In genomic region chr2:202908186-202908585, GRCh38 we compare ENCODE assay signal across 17 cellular contexts. TPM values are rescaled to one million over a fixed set of nuclear protein-coding genes. Genes with fewer than 3 reads are reported as not detected.
DNase-seq lines count a peak whose midpoint lies in the region; ATAC-seq and TF ChIP-seq lines count a peak whose summit lies in the region.
"Had no signal": no experiment of that assay in that cellular context is flagged by ENCODE, and none has a peak within 500 bp of the region (broad histone marks: within the 10 kb centered on the region; RNA-seq: fewer than 3 reads in every experiment).

No MANE protein-coding gene starts in this region.

- H3K27me3 Mint-ChIP-seq in natural killer cell treated with Interleukin-12 subunit alpha and Interleukin-12 subunit beta and Interleukin-15 and Interleukin-18, amount 100 ng/mL, for 72 hours: no peaks in the 10 kb centered on the region
- H3K27me3 Mint-ChIP-seq in natural killer cell (ENCODE audit: low read depth in 2 of 2): no peaks in the 10 kb centered on the region
- H3K27me3 Mint-ChIP-seq in brain: peaks cover 10% of the 10 kb centered on the region
- H3K27me3 Mint-ChIP-seq in stimulated activated memory B cell treated with anti-CD40 and anti-IgM and Interleukin-4, amounts not matched to agents 10 μg/mL and 1 μg/mL and 100 μg/mL, for 72 hours: no peaks in the 10 kb centered on the region

- H3K9me3 Mint-ChIP-seq in natural killer cell treated with Interleukin-12 subunit alpha and Interleukin-12 subunit beta and Interleukin-15 and Interleukin-18, amount 100 ng/mL, for 72 hours: no peaks in the 10 kb centered on the region
- H3K9me3 Mint-ChIP-seq in natural killer cell (no peaks in the 10 kb centered on the region), brain (peaks cover 6 to 20% (median 16%) of the 10 kb centered on the region in 5 experiments)
- H3K9me3 Mint-ChIP-seq in stimulated activated memory B cell treated with anti-CD40 and anti-IgM and Interleukin-4, amounts not matched to agents 10 μg/mL and 1 μg/mL and 100 μg/mL, for 72 hours: peaks cover 2% of the 10 kb centered on the region

- no peak for TF ChIP-seq POLR2A in NB4 (IDR thresholded peaks at IDR 0.05; ENCODE audit: extremely low read depth, insufficient read length)

- H3K36me3 Mint-ChIP-seq in natural killer cell treated with Interleukin-12 subunit alpha and Interleukin-12 subunit beta and Interleukin-15 and Interleukin-18, amount 100 ng/mL, for 72 hours: peaks cover 24% of the 10 kb centered on the region
- H3K36me3 Mint-ChIP-seq in natural killer cell (no peaks in the 10 kb centered on the region), brain (peaks cover 48% of the 10 kb centered on the region)
- H3K36me3 Mint-ChIP-seq in stimulated activated memory B cell treated with anti-CD40 and anti-IgM and Interleukin-4, amounts not matched to agents 10 μg/mL and 1 μg/mL and 100 μg/mL, for 72 hours: peaks cover 46% of the 10 kb centered on the region

- H3K4me1 Mint-ChIP-seq in natural killer cell treated with Interleukin-12 subunit alpha and Interleukin-12 subunit beta and Interleukin-15 and Interleukin-18, amount 100 ng/mL, for 72 hours (ENCODE audit: low read depth in 2 of 2): peaks cover 18 to 30% of the 10 kb centered on the region in 2 donors
- H3K4me1 Mint-ChIP-seq in natural killer cell (peaks cover 13 to 21% of the 10 kb centered on the region in 2 donors), brain (peaks cover 37% of the 10 kb centered on the region)
- peaks cover 34% of the 10 kb centered on the region for H3K4me1 Mint-ChIP-seq in stimulated activated memory B cell treated with anti-CD40 and anti-IgM and Interleukin-4, amounts not matched to agents 10 μg/mL and 1 μg/mL and 100 μg/mL, for 72 hours

- no peak for ATAC-seq in natural killer cell treated with Interleukin-12 subunit alpha and Interleukin-12 subunit beta and Interleukin-15 and Interleukin-18, amount 100 ng/mL, for 72 hours
- no peak for ATAC-seq in natural killer cell
- ATAC-seq in stimulated activated memory B cell treated with anti-CD40 and anti-IgM and Interleukin-4, amounts not matched to agents 10 μg/mL and 1 μg/mL and 100 μg/mL, for 72 hours: no peak
- no peak for ATAC-seq in HG02642 (IDR thresholded peaks at IDR 0.05; ENCODE audit: poor library complexity, unreplicated experiment)
- no peak for ATAC-seq in HG02970 (IDR thresholded peaks at IDR 0.05; ENCODE audit: low FRiP score, unreplicated experiment)

- H3K4me3 ChIP-seq in NB4 (ENCODE audit: low read depth, low read length): peak overlapping the region; percentile 98
- H3K4me3 ChIP-seq: Peyer's patch had no signal

- TF ChIP-seq CTCF in natural killer cell (IDR thresholded peaks at IDR 0.05) (no peak), NB4 (IDR thresholded peaks at IDR 0.05; ENCODE audit: low read depth, low read length) (no peak), brain (conservative IDR thresholded peaks at IDR 0.05) (no peak)

- peak overlapping the region in 1 of 2 donors; percentile 30 for H3K27ac Mint-ChIP-seq in natural killer cell treated with Interleukin-12 subunit alpha and Interleukin-12 subunit beta and Interleukin-15 and Interleukin-18, amount 100 ng/mL, for 72 hours
- H3K27ac Mint-ChIP-seq in natural killer cell (no peak overlapping the region), brain (peak overlapping the region in 3 of 5 experiments; percentile 25 to 49 (median 31))
- peak overlapping the region; percentile 45 for H3K27ac Mint-ChIP-seq in stimulated activated memory B cell treated with anti-CD40 and anti-IgM and Interleukin-4, amounts not matched to agents 10 μg/mL and 1 μg/mL and 100 μg/mL, for 72 hours

- intact Hi-C loops in natural killer cell (cut with micrococcal nuclease): no loop called here

- peak overlapping the region; percentile 2 for H3K4me3 Mint-ChIP-seq in natural killer cell treated with Interleukin-12 subunit alpha and Interleukin-12 subunit beta and Interleukin-15 and Interleukin-18, amount 100 ng/mL, for 72 hours
- H3K4me3 Mint-ChIP-seq in natural killer cell: no peak overlapping the region
- peak overlapping the region; percentile 29 to 82 (median 45) for H3K4me3 Mint-ChIP-seq in brain
- H3K4me3 Mint-ChIP-seq in stimulated activated memory B cell treated with anti-CD40 and anti-IgM and Interleukin-4, amounts not matched to agents 10 μg/mL and 1 μg/mL and 100 μg/mL, for 72 hours: no peak overlapping the region

- DNase-seq in natural killer cell treated with Interleukin-12 subunit alpha and Interleukin-12 subunit beta and Interleukin-15 and Interleukin-18, amount 100 ng/mL, for 72 hours (ENCODE audit: low spot score): no peak
- DNase-seq in natural killer cell (no peak), NB4 (ENCODE audit: low read depth) (no peak), occipital lobe (lab: John Stamatoyannopoulos, UW) (no peak)
- DNase-seq: DMS 273 treated with DMSO at 0.1 percent for 48 hours, H7, Kasumi-1, NCI-H146, NCI-H2107, NCI-H345, NCI-H69, Peyer's patch, Right ventricle myocardium superior had no signal

RNA-seq across cellular contexts. Expression of gene WDR12, which starts 3.3 kb away (rescaled TPM):
- 10 to 100 TPM; 76.4 to 90.2 TPM for total RNA-seq in natural killer cell treated with Interleukin-12 subunit alpha and Interleukin-12 subunit beta and Interleukin-15 and Interleukin-18, amount 100 ng/mL, for 72 hours
- 10 to 100 TPM in 2 of 3 donors, 1 to 10 TPM in 1; 7.8 to 14.5 (median 12.9) TPM for total RNA-seq in natural killer cell
- 19.5 TPM for polyA plus RNA-seq in brain (ENCODE audit: insufficient read depth, low read depth, low replicate concordance)
- 23.7 TPM for total RNA-seq in occipital lobe

RNA-seq across cellular contexts. Expression of gene CARF, which starts 3.9 kb away (rescaled TPM):
- total RNA-seq in natural killer cell treated with Interleukin-12 subunit alpha and Interleukin-12 subunit beta and Interleukin-15 and Interleukin-18, amount 100 ng/mL, for 72 hours: 1 to 10 TPM; 3.4 to 4.7 TPM
- total RNA-seq in natural killer cell (10 to 100 TPM; 15.7 to 18.8 (median 16.0) TPM), occipital lobe (24.8 TPM)
- polyA plus RNA-seq in brain (ENCODE audit: insufficient read depth, low read depth, low replicate concordance): 1.9 TPM

RNA-seq across cellular contexts. Expression of gene ICA1L, which starts 36.6 kb away (rescaled TPM):
- total RNA-seq in natural killer cell treated with Interleukin-12 subunit alpha and Interleukin-12 subunit beta and Interleukin-15 and Interleukin-18, amount 100 ng/mL, for 72 hours: 1 to 10 TPM; 5.2 to 9.7 TPM
- 10 to 100 TPM in 2 of 3 donors, 1 to 10 TPM in 1; 9.0 to 15.5 (median 10.4) TPM for total RNA-seq in natural killer cell
- 8.8 TPM for polyA plus RNA-seq in brain (ENCODE audit: insufficient read depth, low read depth, low replicate concordance)
- 126 TPM for total RNA-seq in occipital lobe

Comparison
In these comparisons a context has a peak if more than half of its experiments do, and no peak if none do; other contexts are left out.
1. H3K4me3 Mint-ChIP-seq: peak in natural killer cell treated with Interleukin-12 subunit alpha and Interleukin-12 subunit beta and Interleukin-15 and Interleukin-18, amount 100 ng/mL, for 72 hours (single experiment) and brain (5 of 5); none in natural killer cell (single experiment) and stimulated activated memory B cell treated with anti-CD40 and anti-IgM and Interleukin-4, amounts not matched to agents 10 μg/mL and 1 μg/mL and 100 μg/mL, for 72 hours (single experiment).
2. H3K27ac Mint-ChIP-seq: peak in brain (3 of 5) and stimulated activated memory B cell treated with anti-CD40 and anti-IgM and Interleukin-4, amounts not matched to agents 10 μg/mL and 1 μg/mL and 100 μg/mL, for 72 hours (single experiment); none in natural killer cell (0 of 2).